In genomic region chrX:142686206-142686605, GRCh38 we compare ENCODE assay signal across 29 cellular contexts.
"Had no signal": no experiment of that assay in that cellular context is flagged by ENCODE, and none has a peak within 500 bp of the region (broad histone marks: within the 10 kb centered on the region; RNA-seq: fewer than 3 reads in every experiment).

No MANE protein-coding gene starts in this region.

- H3K4me1 ChIP-seq: neural progenitor cell, parathyroid adenoma, prostate gland, right lobe of liver, sigmoid colon, stomach, thyroid gland, tibial nerve, upper lobe of right lung, uterus had no signal

- H3K4me3 ChIP-seq: neural progenitor cell, ovary, prostate gland, right lobe of liver, sigmoid colon, stomach, thoracic aorta, thyroid gland, tibial nerve, upper lobe of right lung, uterus had no signal

- H3K36me3 Mint-ChIP-seq: naive B cell; naive thymus-derived CD8-positive, alpha-beta T cell; natural killer cell treated with Interleukin-12 subunit alpha and Interleukin-12 subunit beta and Interleukin-15 and Interleukin-18, amount 100 ng/mL, for 72 hours; neural progenitor cell; stimulated activated effector memory CD8-positive, alpha-beta T cell treated with anti-CD3 and anti-CD28 coated beads, Interleukin-12 subunit alpha, Interleukin-12 subunit beta, amount 100 ng/mL, for 72 hours; stimulated activated naive B cell treated with anti-CD40 and anti-IgM and Interleukin-4, amounts not matched to agents 10 μg/mL and 1 μg/mL and 100 μg/mL, for 72 hours; type B pancreatic cell had no signal

- H3K27me3 Mint-ChIP-seq: naive B cell; naive thymus-derived CD8-positive, alpha-beta T cell; natural killer cell treated with Interleukin-12 subunit alpha and Interleukin-12 subunit beta and Interleukin-15 and Interleukin-18, amount 100 ng/mL, for 72 hours; stimulated activated naive B cell treated with anti-CD40 and anti-IgM and Interleukin-4, amounts not matched to agents 10 μg/mL and 1 μg/mL and 100 μg/mL, for 72 hours; stimulated activated naive CD8-positive, alpha-beta T cell treated with anti-CD3 and anti-CD28 coated beads, Interleukin-15, Interleukin-2, amounts not matched to agents 100 ng/mL and 50 ng/mL, for 24 hours; type B pancreatic cell had no signal

- H3K27me3 ChIP-seq: neural progenitor cell, ovary, right lobe of liver, sigmoid colon, stomach, thyroid gland, tibial nerve, upper lobe of right lung, uterus had no signal

- H2AFZ ChIP-seq: neural progenitor cell, parathyroid adenoma had no signal

- DNase-seq: naive B cell; naive thymus-derived CD8-positive, alpha-beta T cell; nephron progenitor cell; occipital lobe; ovary; posterior cingulate gyrus; right cardiac atrium; right lobe of liver; sigmoid colon; small intestine; stimulated activated CD4-positive, alpha-beta T cell treated with anti-CD3 and anti-CD28 coated beads, Interleukin-15, amount 100 ng/mL, for 24 hours; stimulated activated CD4-positive, alpha-beta T cell treated with anti-CD3 and anti-CD28 coated beads, Interleukin-2, amount 100 ng/mL, for 24 hours; stimulated activated CD4-positive, alpha-beta T cell treated with anti-CD3 and anti-CD28 coated beads, Interleukin-2, amount 100 ng/mL, for 48 hours; stimulated activated CD4-positive, alpha-beta T cell treated with anti-CD3 and anti-CD28 coated beads, Interleukin-4, amount 100 ng/mL, for 24 hours; stimulated activated naive B cell treated with anti-CD40 and anti-IgM and Interleukin-4, amounts not matched to agents 10 μg/mL and 1 μg/mL and 100 μg/mL, for 72 hours; stimulated activated naive CD4-positive, alpha-beta T cell treated with Interleukin-2 at 50 U/mL for 16 hours; stomach; thyroid gland; upper lobe of right lung; uterus had no signal

- H3K4me2 ChIP-seq: neural progenitor cell had no signal

- ATAC-seq: naive thymus-derived CD8-positive, alpha-beta T cell; natural killer cell treated with Interleukin-12 subunit alpha and Interleukin-12 subunit beta and Interleukin-15 and Interleukin-18, amount 100 ng/mL, for 72 hours; right cardiac atrium; stimulated activated effector memory CD8-positive, alpha-beta T cell treated with anti-CD3 and anti-CD28 coated beads, Interleukin-12 subunit alpha, Interleukin-12 subunit beta, amount 100 ng/mL, for 72 hours; stimulated activated naive B cell treated with anti-CD40 and anti-IgM and Interleukin-4, amounts not matched to agents 10 μg/mL and 1 μg/mL and 100 μg/mL, for 72 hours; upper lobe of right lung had no signal

- H3K79me2 ChIP-seq: parathyroid adenoma had no signal

- H3K27ac Mint-ChIP-seq: naive B cell; naive thymus-derived CD8-positive, alpha-beta T cell; natural killer cell treated with Interleukin-12 subunit alpha and Interleukin-12 subunit beta and Interleukin-15 and Interleukin-18, amount 100 ng/mL, for 72 hours; nephron progenitor cell; neural progenitor cell; stimulated activated effector memory CD8-positive, alpha-beta T cell treated with anti-CD3 and anti-CD28 coated beads, Interleukin-12 subunit alpha, Interleukin-12 subunit beta, amount 100 ng/mL, for 72 hours; stimulated activated naive B cell treated with anti-CD40 and anti-IgM and Interleukin-4, amounts not matched to agents 10 μg/mL and 1 μg/mL and 100 μg/mL, for 72 hours; stimulated activated naive CD8-positive, alpha-beta T cell treated with anti-CD3 and anti-CD28 coated beads, Interleukin-15, Interleukin-2, amounts not matched to agents 100 ng/mL and 50 ng/mL, for 24 hours; type B pancreatic cell had no signal

- H3K36me3 ChIP-seq: neural progenitor cell, ovary, prostate gland, right lobe of liver, sigmoid colon, stomach, thoracic aorta, thyroid gland, tibial nerve, upper lobe of right lung, uterus had no signal

- H3K4me3 Mint-ChIP-seq: naive B cell; naive thymus-derived CD8-positive, alpha-beta T cell; natural killer cell treated with Interleukin-12 subunit alpha and Interleukin-12 subunit beta and Interleukin-15 and Interleukin-18, amount 100 ng/mL, for 72 hours; nephron progenitor cell; neural progenitor cell; stimulated activated effector memory CD8-positive, alpha-beta T cell treated with anti-CD3 and anti-CD28 coated beads, Interleukin-12 subunit alpha, Interleukin-12 subunit beta, amount 100 ng/mL, for 72 hours; stimulated activated naive B cell treated with anti-CD40 and anti-IgM and Interleukin-4, amounts not matched to agents 10 μg/mL and 1 μg/mL and 100 μg/mL, for 72 hours; stimulated activated naive CD8-positive, alpha-beta T cell treated with anti-CD3 and anti-CD28 coated beads, Interleukin-15, Interleukin-2, amounts not matched to agents 100 ng/mL and 50 ng/mL, for 24 hours; type B pancreatic cell had no signal

- H3K9me3 ChIP-seq: ovary, prostate gland, right lobe of liver, sigmoid colon, stomach, thoracic aorta, thyroid gland, tibial nerve, upper lobe of right lung, uterus had no signal

- H3K4me1 Mint-ChIP-seq: naive B cell; naive thymus-derived CD8-positive, alpha-beta T cell; nephron progenitor cell; neural progenitor cell; stimulated activated effector memory CD8-positive, alpha-beta T cell treated with anti-CD3 and anti-CD28 coated beads, Interleukin-12 subunit alpha, Interleukin-12 subunit beta, amount 100 ng/mL, for 72 hours; stimulated activated naive B cell treated with anti-CD40 and anti-IgM and Interleukin-4, amounts not matched to agents 10 μg/mL and 1 μg/mL and 100 μg/mL, for 72 hours had no signal

- H3K9ac ChIP-seq: neural progenitor cell, parathyroid adenoma had no signal

- H3K27ac ChIP-seq: neural progenitor cell, ovary, parathyroid adenoma, prostate gland, right lobe of liver, sigmoid colon, stomach, thoracic aorta, thyroid gland, tibial nerve, upper lobe of right lung, uterus had no signal

- H3K9me3 Mint-ChIP-seq: neural progenitor cell; stimulated activated naive CD8-positive, alpha-beta T cell treated with anti-CD3 and anti-CD28 coated beads, Interleukin-15, Interleukin-2, amounts not matched to agents 100 ng/mL and 50 ng/mL, for 24 hours; type B pancreatic cell had no signal
